ENCODE assay signal across 9 cellular contexts in genomic region chr19:15288146-15288963, GRCh38. TPM values are rescaled to one million over a fixed set of nuclear protein-coding genes. Genes with fewer than 3 reads are reported as not detected.
DNase-seq lines count a peak whose midpoint lies in the region; TF ChIP-seq lines count a peak whose summit lies in the region.
"Had no signal": no experiment of that assay in that cellular context is flagged by ENCODE, and none has a peak within 500 bp of the region (broad histone marks: within the 10 kb centered on the region; RNA-seq: fewer than 3 reads in every experiment).

No MANE protein-coding gene starts in this region.

- H3K4me3 Mint-ChIP-seq in activated T-cell treated with anti-CD3 and anti-CD28 coated beads, Interleukin-2, amount 50 U/mL, for 24 hours: peak overlapping the region; percentile 36

- no peak for DNase-seq in activated T-cell treated with anti-CD3 and anti-CD28 coated beads, Interleukin-2, amount 50 U/mL, for 24 hours
- no peak for DNase-seq in activated T-cell treated with anti-CD3 and anti-CD28 coated beads, Interleukin-2, amount 50 U/mL, for 1 hour
- DNase-seq in RWPE1 (ENCODE audit: low spot score): no peak
- DNase-seq in epidermal melanocyte (ENCODE audit: insufficient read length, low spot score): peak; percentile 71
- DNase-seq in NCI-H1436 (lab: John Stamatoyannopoulos, UW): no peak
- no peak for DNase-seq in NOMO-1 treated with DMSO at 0.1 percent for 48 hours (lab: John Stamatoyannopoulos, UW; ENCODE audit: unreplicated experiment)
- no peak for DNase-seq in HT-29 (ENCODE audit: low spot score)

- POLR2A ChIA-PET in RWPE1 (lab: Yijun Ruan, JAX; ENCODE audit: low non-redundant PET): no interaction called here

- peaks cover 40% of the 10 kb centered on the region in 2 experiments for H3K4me1 ChIP-seq in neutrophil (ENCODE audit: control insufficient read depth in 1 of 2, insufficient read depth in 1 of 2, low read depth in 1 of 2, low read length in 1 of 2)

- peak overlapping the region; percentile 85 for H3K27ac Mint-ChIP-seq in activated T-cell treated with anti-CD3 and anti-CD28 coated beads, Interleukin-2, amount 50 U/mL, for 24 hours

- H3K4me1 Mint-ChIP-seq in activated T-cell treated with anti-CD3 and anti-CD28 coated beads, Interleukin-2, amount 50 U/mL, for 24 hours (ENCODE audit: low read depth): peaks cover 98% of the 10 kb centered on the region

- H3K9me3 Mint-ChIP-seq in activated T-cell treated with anti-CD3 and anti-CD28 coated beads, Interleukin-2, amount 50 U/mL, for 24 hours: no peaks in the 10 kb centered on the region

- no peaks in the 10 kb centered on the region for H3K27me3 Mint-ChIP-seq in activated T-cell treated with anti-CD3 and anti-CD28 coated beads, Interleukin-2, amount 50 U/mL, for 24 hours

- no peaks in the 10 kb centered on the region for H3K27me3 ChIP-seq in neutrophil

- peak overlapping the region; percentile 64 for H3K27ac ChIP-seq in RWPE1
- peak overlapping the region; percentile 43 for H3K27ac ChIP-seq in neutrophil

- no peaks in the 10 kb centered on the region for H3K9me3 ChIP-seq in neutrophil

- TF ChIP-seq CTCF in RWPE1 (conservative IDR thresholded peaks at IDR 0.05; ENCODE audit: low read depth) (no peak), neutrophil (IDR thresholded peaks at IDR 0.05) (no peak)

- H3K36me3 Mint-ChIP-seq in activated T-cell treated with anti-CD3 and anti-CD28 coated beads, Interleukin-2, amount 50 U/mL, for 24 hours (ENCODE audit: low read depth): peaks cover 26% of the 10 kb centered on the region

- CTCF ChIA-PET in RWPE1 (lab: Yijun Ruan, JAX): no interaction called here

- H3K36me3 ChIP-seq in neutrophil: no peaks in the 10 kb centered on the region

- no peak overlapping the region for H3K4me3 ChIP-seq in neutrophil (ENCODE audit: low read depth in 1 of 2, low read length in 1 of 2)
- H3K4me3 ChIP-seq: skin epidermis had no signal

RNA-seq across cellular contexts. Expression of gene BRD4, which starts 44.0 kb away (rescaled TPM):
- total RNA-seq in HT-29 (2014; rRNA removed; shearing (Covaris generic)): 20.1 and 20.3 TPM in 2 replicates

RNA-seq across cellular contexts. Expression of gene EPHX3, which starts 56.1 kb away (rescaled TPM):
- total RNA-seq in HT-29 (2014; rRNA removed; shearing (Covaris generic)): 0.26 TPM in 1 of 2 replicates, not detected in the other
